ENCODE assay signal across 1 cellular context in the genomic region with DNA sequence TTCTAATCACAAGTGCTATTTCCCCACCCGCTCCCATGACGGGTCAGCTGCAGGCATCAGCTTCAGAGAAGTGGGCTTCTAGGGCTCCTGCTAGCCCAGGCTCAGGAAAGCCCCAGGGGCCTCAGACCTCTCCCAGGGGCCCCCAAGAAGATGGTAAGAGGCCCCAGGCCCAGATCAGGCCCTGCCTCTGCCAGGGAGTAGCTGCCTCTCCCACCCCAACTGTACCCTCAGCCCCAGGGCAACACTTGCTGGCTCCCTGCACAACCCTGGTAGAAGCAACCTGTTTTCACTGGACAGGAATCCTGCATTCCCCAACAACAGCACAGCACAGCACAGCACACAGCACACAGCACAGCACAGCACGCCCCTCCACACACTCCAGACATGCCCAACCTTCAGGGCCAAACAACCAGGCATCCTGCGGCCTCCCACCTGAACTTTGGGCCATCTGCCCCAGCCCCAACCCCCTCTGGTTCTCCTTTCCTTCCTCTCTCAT.
TF ChIP-seq lines count a peak whose summit lies in the region.

No MANE protein-coding gene starts in this region.

TF ChIP-seq in K562, 482 proteins besides CTCF, POLR2A, EP300 and RAD21:
- no peak for TF ChIP-seq FOXM1 (IDR thresholded peaks at IDR 0.05; ENCODE audit: low read depth)
- 0 out of 2 replicates have a peak, but pooled peaks have one; percentile 30 for TF ChIP-seq FOXM1 (CRISPR knock-in tag; IDR thresholded peaks at IDR 0.05; ENCODE audit: low read depth)
- peak in 1 of 2 experiments; percentile 65; a peak in 1 of 4 replicates for TF ChIP-seq FOXA3 (CRISPR knock-in tag; conservative IDR thresholded peaks at IDR 0.05 in 1 of 2, IDR thresholded peaks at IDR 0.05 in 1 of 2)
- TF ChIP-seq, protein P1, sequence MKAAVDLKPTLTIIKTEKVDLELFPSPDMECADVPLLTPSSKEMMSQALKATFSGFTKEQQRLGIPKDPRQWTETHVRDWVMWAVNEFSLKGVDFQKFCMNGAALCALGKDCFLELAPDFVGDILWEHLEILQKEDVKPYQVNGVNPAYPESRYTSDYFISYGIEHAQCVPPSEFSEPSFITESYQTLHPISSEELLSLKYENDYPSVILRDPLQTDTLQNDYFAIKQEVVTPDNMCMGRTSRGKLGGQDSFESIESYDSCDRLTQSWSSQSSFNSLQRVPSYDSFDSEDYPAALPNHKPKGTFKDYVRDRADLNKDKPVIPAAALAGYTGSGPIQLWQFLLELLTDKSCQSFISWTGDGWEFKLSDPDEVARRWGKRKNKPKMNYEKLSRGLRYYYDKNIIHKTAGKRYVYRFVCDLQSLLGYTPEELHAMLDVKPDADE (conservative IDR thresholded peaks at IDR 0.05; ENCODE audit: control insufficient read depth, low read depth, low read length) = no peak
- TF ChIP-seq, protein P2, sequence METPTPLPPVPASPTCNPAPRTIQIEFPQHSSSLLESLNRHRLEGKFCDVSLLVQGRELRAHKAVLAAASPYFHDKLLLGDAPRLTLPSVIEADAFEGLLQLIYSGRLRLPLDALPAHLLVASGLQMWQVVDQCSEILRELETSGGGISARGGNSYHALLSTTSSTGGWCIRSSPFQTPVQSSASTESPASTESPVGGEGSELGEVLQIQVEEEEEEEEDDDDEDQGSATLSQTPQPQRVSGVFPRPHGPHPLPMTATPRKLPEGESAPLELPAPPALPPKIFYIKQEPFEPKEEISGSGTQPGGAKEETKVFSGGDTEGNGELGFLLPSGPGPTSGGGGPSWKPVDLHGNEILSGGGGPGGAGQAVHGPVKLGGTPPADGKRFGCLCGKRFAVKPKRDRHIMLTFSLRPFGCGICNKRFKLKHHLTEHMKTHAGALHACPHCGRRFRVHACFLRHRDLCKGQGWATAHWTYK (CRISPR knock-in tag; IDR thresholded peaks at IDR 0.05) = 0 out of 2 replicates have a peak, but pooled peaks have one; percentile 14
- 0 out of 2 replicates have a peak, but pooled peaks have one; percentile 36 for TF ChIP-seq NFRKB (IDR thresholded peaks at IDR 0.05; ENCODE audit: low read depth)
- TF ChIP-seq SREBF1 (IDR thresholded peaks at IDR 0.05; ENCODE audit: borderline replicate concordance, low read depth, low read length) = no peak
- TF ChIP-seq MYC (IDR thresholded peaks at IDR 0.05; ENCODE audit: low read depth, low read length) = no peak
- peak; percentile 30; the same call in 1 of the 2 replicates for TF ChIP-seq MYC (CRISPR knock-in tag; IDR thresholded peaks at IDR 0.05; ENCODE audit: borderline replicate concordance, low read depth)
- peak; percentile 99 for TF ChIP-seq BRD9 (IDR thresholded peaks at IDR 0.05; ENCODE audit: low read depth, partially characterized antibody)
- 0 out of 4 replicates have a peak, but pooled peaks of 1 of the 2 experiments have one; percentile 28 for TF ChIP-seq HDAC1 (IDR thresholded peaks at IDR 0.05)
- TF ChIP-seq ZNF57 (CRISPR knock-in tag; IDR thresholded peaks at IDR 0.05) = no peak
- peak; percentile 72 for TF ChIP-seq ZFP36 (IDR thresholded peaks at IDR 0.05; ENCODE audit: low read depth, low read length, partially characterized antibody)
- peak; percentile 33; the same call in 1 of the 2 replicates for TF ChIP-seq ZNF143 (CRISPR knock-in tag; IDR thresholded peaks at IDR 0.05)
- no peak for TF ChIP-seq ATF7 (IDR thresholded peaks at IDR 0.05)
- TF ChIP-seq STAG1 (CRISPR knock-in tag; IDR thresholded peaks at IDR 0.05; ENCODE audit: borderline replicate concordance) = peak; percentile 18; the same call in 1 of the 2 replicates
- TF ChIP-seq, protein P3, sequence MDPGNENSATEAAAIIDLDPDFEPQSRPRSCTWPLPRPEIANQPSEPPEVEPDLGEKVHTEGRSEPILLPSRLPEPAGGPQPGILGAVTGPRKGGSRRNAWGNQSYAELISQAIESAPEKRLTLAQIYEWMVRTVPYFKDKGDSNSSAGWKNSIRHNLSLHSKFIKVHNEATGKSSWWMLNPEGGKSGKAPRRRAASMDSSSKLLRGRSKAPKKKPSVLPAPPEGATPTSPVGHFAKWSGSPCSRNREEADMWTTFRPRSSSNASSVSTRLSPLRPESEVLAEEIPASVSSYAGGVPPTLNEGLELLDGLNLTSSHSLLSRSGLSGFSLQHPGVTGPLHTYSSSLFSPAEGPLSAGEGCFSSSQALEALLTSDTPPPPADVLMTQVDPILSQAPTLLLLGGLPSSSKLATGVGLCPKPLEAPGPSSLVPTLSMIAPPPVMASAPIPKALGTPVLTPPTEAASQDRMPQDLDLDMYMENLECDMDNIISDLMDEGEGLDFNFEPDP (CRISPR knock-in tag; IDR thresholded peaks at IDR 0.05) = no peak
- TF ChIP-seq, protein P4, sequence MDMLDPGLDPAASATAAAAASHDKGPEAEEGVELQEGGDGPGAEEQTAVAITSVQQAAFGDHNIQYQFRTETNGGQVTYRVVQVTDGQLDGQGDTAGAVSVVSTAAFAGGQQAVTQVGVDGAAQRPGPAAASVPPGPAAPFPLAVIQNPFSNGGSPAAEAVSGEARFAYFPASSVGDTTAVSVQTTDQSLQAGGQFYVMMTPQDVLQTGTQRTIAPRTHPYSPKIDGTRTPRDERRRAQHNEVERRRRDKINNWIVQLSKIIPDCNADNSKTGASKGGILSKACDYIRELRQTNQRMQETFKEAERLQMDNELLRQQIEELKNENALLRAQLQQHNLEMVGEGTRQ (CRISPR knock-in tag; IDR thresholded peaks at IDR 0.05) = no peak
- TF ChIP-seq ZNF12 (CRISPR knock-in tag; IDR thresholded peaks at IDR 0.05) = peak; percentile 75; the same call in 1 of the 2 replicates
- TF ChIP-seq ETV5 (CRISPR knock-in tag; IDR thresholded peaks at IDR 0.05; ENCODE audit: low read depth) = peak; percentile 59; the same call in 1 of the 2 replicates
- TF ChIP-seq EGR1 (conservative IDR thresholded peaks at IDR 0.05) = no peak
- TF ChIP-seq SMARCA5 (IDR thresholded peaks at IDR 0.05) = 0 out of 2 replicates have a peak, but pooled peaks have one; percentile 49
